23 cellular contexts compared by ENCODE assay signal in genomic region chr15:88986949-88987589, GRCh38.
A peak's percentile ranks its signal among the peaks of the same experiment; 100 is the strongest.
DNase-seq lines count a peak whose midpoint lies in the region; ATAC-seq, FAIRE-seq and TF ChIP-seq lines count a peak whose summit lies in the region.
"Had no signal": no experiment of that assay in that cellular context is flagged by ENCODE, and none has a peak within 500 bp of the region (broad histone marks: within the 10 kb centered on the region; RNA-seq: fewer than 3 reads in every experiment).

No MANE protein-coding gene starts in this region.

- H3K27ac ChIP-seq in A549 (peak overlapping the region; percentile 76 to 91), HEK293 (ENCODE audit: extremely low read depth, low read depth, low read length) (no peak overlapping the region), WERI-Rb-1 (no peak overlapping the region)
- H3K27ac ChIP-seq: BLaER1, stomach, transverse colon had no signal

- 0 out of 5 replicates have a peak, but pooled peaks of 1 of the 2 experiments have one; percentile 9 for TF ChIP-seq EP300 in A549 (IDR thresholded peaks at IDR 0.05)

- DNase-seq in A549 (ENCODE audit: low read depth in 1 of 2, low spot score in 1 of 2) (peak in 1 of 2 experiments; percentile 42), WERI-Rb-1 (no peak), iPS-NIHi7 (ENCODE audit: extremely low spot score) (peak; percentile 33), foreskin melanocyte (no peak)
- no peak for DNase-seq in stimulated activated naive CD4-positive, alpha-beta T cell treated with Interleukin-2 at 50 U/mL for 16 hours (lab: John Stamatoyannopoulos, UW)
- DNase-seq: activated CD4-positive, alpha-beta T cell treated with anti-CD3 and anti-CD28 coated beads for 48 hours; activated naive CD8-positive, alpha-beta T cell treated with anti-CD3 and anti-CD28 coated beads, Interleukin-2, amount 10 ng/mL, durations not matched to agents 7 days and 5 days; Calu3; HCEC 1CT; kidney; mammary epithelial cell; NCI-H1105; retina; stimulated activated CD4-positive, alpha-beta T cell treated with anti-CD3 and anti-CD28 coated beads, Interleukin-12 subunit alpha, Interleukin-12 subunit beta, amount 100 ng/mL, for 4 hours; stimulated activated CD4-positive, alpha-beta T cell treated with anti-CD3 and anti-CD28 coated beads, Interleukin-4, amount 100 ng/mL, for 4 hours; stomach; transverse colon had no signal

- H3K4me1 ChIP-seq in A549 (peaks cover 79% of the 10 kb centered on the region), HEK293 (ENCODE audit: control insufficient read depth, insufficient read depth, low read length) (peaks cover 5% of the 10 kb centered on the region; the same call in 1 of the 2 replicates)
- H3K4me1 ChIP-seq: transverse colon had no signal

- ATAC-seq in A549 (peak; percentile 50 to 57; a peak in 5 of 6 replicates), GM19395 (IDR thresholded peaks at IDR 0.05; ENCODE audit: unreplicated experiment) (no peak), HG03342 (IDR thresholded peaks at IDR 0.05; ENCODE audit: unreplicated experiment) (no peak)
- ATAC-seq: activated T-helper 17 cell treated with anti-CD3 and anti-CD28 coated beads, Interleukin-2, amount 50 U/mL, for 72 hours had no signal

- no peak for FAIRE-seq in A549 (lab: Jason Lieb, UNC)
- FAIRE-seq: kidney, RCC 7860 had no signal

- no peaks in the 10 kb centered on the region for H3K27me3 ChIP-seq in WERI-Rb-1 (ENCODE audit: insufficient read depth, low read depth, severe bottlenecking)
- H3K27me3 ChIP-seq: BLaER1, stomach had no signal

- H3K4me2 ChIP-seq in A549 = peak overlapping the region; percentile 86
- H3K4me2 ChIP-seq: BLaER1 had no signal

- CTCF ChIA-PET in A549 (lab: Yijun Ruan, JAX) (interaction anchor here (1.0 to 32.0 kb wide), 9 partner anchors 8 to 330 kb away, joined by 3 to 851 read pairs (median 5); partner anchors contain the start of genes HAPLN3 and MFGE8), HEK293 (lab: Yijun Ruan, JAX) (interaction anchor here (3.1 kb wide), 1 partner anchor 82 kb away, joined by 11 read pairs; no protein-coding TSS in a partner anchor)

- TF ChIP-seq RAD21 in A549 (conservative IDR thresholded peaks at IDR 0.05 in 1 of 2, IDR thresholded peaks at IDR 0.05 in 1 of 2) = peak in 1 of 2 experiments; percentile 16; a peak in 1 of 5 replicates

- TF ChIP-seq CTCF in A549 (IDR thresholded peaks at IDR 0.05) = no peak
- no peak for TF ChIP-seq CTCF in HEK293 (tag by site-specific recombination; IDR thresholded peaks at IDR 0.05)
- 0 out of 2 replicates have a peak, but pooled peaks have one; percentile 10 for TF ChIP-seq CTCF in WERI-Rb-1 (IDR thresholded peaks at IDR 0.05; ENCODE audit: low read depth, low read length)

- WGBS in A549 (ENCODE audit: missing lambda C conversion rate) = 11% methylated on average over 10 of the region's 11 CpGs

- POLR2A ChIA-PET in A549 (lab: Yijun Ruan, JAX) (interaction anchor here (0.7 to 1.0 kb wide), 2 partner anchors 68 to 75 kb away, joined by 3 to 4 read pairs; no protein-coding TSS in a partner anchor), HEK293 (lab: Yijun Ruan, JAX) (no interaction called here)

- H3K9me3 ChIP-seq in A549 = no peaks in the 10 kb centered on the region
- no peaks in the 10 kb centered on the region for H3K9me3 ChIP-seq in HEK293 (ENCODE audit: control insufficient read depth, insufficient read depth, low read depth, low read length)
- H3K9me3 ChIP-seq in WERI-Rb-1 (ENCODE audit: severe bottlenecking) = no peaks in the 10 kb centered on the region
- H3K9me3 ChIP-seq: BLaER1, stomach, transverse colon had no signal

- H3K4me3 ChIP-seq in A549 (no peak overlapping the region), HEK293 (ENCODE audit: low read depth, low read length) (no peak overlapping the region), WERI-Rb-1 (ENCODE audit: low read depth, low read length) (no peak overlapping the region)
- H3K4me3 ChIP-seq: BLaER1, stomach, transverse colon had no signal

- H3K36me3 ChIP-seq in HEK293 (ENCODE audit: control insufficient read depth in 2 of 2, insufficient read depth in 1 of 2, low read length in 2 of 2) (no peaks in the 10 kb centered on the region), WERI-Rb-1 (no peaks in the 10 kb centered on the region)
- H3K36me3 ChIP-seq: BLaER1, stomach, transverse colon had no signal

- TF ChIP-seq POLR2A in A549 (IDR thresholded peaks at IDR 0.05; ENCODE audit: low read length) = no peak

TF ChIP-seq in A549, 52 proteins besides CTCF, POLR2A, EP300 and RAD21:
- peak in 1 of 2 experiments; percentile 46; a peak in 3 of 5 replicates for TF ChIP-seq JUN (IDR thresholded peaks at IDR 0.05)
- no peak for TF ChIP-seq USF2 (IDR thresholded peaks at IDR 0.05)
- TF ChIP-seq, protein P1, sequence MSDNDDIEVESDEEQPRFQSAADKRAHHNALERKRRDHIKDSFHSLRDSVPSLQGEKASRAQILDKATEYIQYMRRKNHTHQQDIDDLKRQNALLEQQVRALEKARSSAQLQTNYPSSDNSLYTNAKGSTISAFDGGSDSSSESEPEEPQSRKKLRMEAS (IDR thresholded peaks at IDR 0.05) = peak; percentile 48
- TF ChIP-seq FOSL2 (IDR thresholded peaks at IDR 0.05) = no peak
- no peak for TF ChIP-seq FOSL2 (CRISPR knock-in tag; IDR thresholded peaks at IDR 0.05)
- TF ChIP-seq GATA3 (IDR thresholded peaks at IDR 0.05; ENCODE audit: borderline replicate concordance) = peak; percentile 59; the same call in 1 of the 2 replicates
- peak in 1 of 2 experiments; percentile 42; a peak in 1 of 4 replicates for TF ChIP-seq CEBPB (IDR thresholded peaks at IDR 0.05)

TF ChIP-seq in HEK293, 187 proteins besides CTCF, POLR2A, EP300 and RAD21 (continues in another document):
- TF ChIP-seq ZNF221 (tag by site-specific recombination; IDR thresholded peaks at IDR 0.05; ENCODE audit: borderline replicate concordance) = no peak
- TF ChIP-seq EGR2 (tag by site-specific recombination; IDR thresholded peaks at IDR 0.05; ENCODE audit: low read depth) = 0 out of 2 replicates have a peak, but pooled peaks have one; percentile 44
- no peak for TF ChIP-seq KLF1 (tag by site-specific recombination; IDR thresholded peaks at IDR 0.05)
- no peak for TF ChIP-seq SETDB1 (IDR thresholded peaks at IDR 0.05; ENCODE audit: insufficient read length, low read length)
- TF ChIP-seq ATF2 (tag by site-specific recombination; IDR thresholded peaks at IDR 0.05; ENCODE audit: low read depth) = no peak
- TF ChIP-seq HOXD13 (CRISPR knock-in tag; IDR thresholded peaks at IDR 0.05; ENCODE audit: borderline replicate concordance) = no peak
- no peak for TF ChIP-seq ZNF544 (tag by site-specific recombination; IDR thresholded peaks at IDR 0.05)
- no peak for TF ChIP-seq GLI2 (tag by site-specific recombination; IDR thresholded peaks at IDR 0.05; ENCODE audit: borderline replicate concordance, low read depth)
- TF ChIP-seq ZNF24 (tag by site-specific recombination; IDR thresholded peaks at IDR 0.05) = no peak
- TF ChIP-seq, protein P2, sequence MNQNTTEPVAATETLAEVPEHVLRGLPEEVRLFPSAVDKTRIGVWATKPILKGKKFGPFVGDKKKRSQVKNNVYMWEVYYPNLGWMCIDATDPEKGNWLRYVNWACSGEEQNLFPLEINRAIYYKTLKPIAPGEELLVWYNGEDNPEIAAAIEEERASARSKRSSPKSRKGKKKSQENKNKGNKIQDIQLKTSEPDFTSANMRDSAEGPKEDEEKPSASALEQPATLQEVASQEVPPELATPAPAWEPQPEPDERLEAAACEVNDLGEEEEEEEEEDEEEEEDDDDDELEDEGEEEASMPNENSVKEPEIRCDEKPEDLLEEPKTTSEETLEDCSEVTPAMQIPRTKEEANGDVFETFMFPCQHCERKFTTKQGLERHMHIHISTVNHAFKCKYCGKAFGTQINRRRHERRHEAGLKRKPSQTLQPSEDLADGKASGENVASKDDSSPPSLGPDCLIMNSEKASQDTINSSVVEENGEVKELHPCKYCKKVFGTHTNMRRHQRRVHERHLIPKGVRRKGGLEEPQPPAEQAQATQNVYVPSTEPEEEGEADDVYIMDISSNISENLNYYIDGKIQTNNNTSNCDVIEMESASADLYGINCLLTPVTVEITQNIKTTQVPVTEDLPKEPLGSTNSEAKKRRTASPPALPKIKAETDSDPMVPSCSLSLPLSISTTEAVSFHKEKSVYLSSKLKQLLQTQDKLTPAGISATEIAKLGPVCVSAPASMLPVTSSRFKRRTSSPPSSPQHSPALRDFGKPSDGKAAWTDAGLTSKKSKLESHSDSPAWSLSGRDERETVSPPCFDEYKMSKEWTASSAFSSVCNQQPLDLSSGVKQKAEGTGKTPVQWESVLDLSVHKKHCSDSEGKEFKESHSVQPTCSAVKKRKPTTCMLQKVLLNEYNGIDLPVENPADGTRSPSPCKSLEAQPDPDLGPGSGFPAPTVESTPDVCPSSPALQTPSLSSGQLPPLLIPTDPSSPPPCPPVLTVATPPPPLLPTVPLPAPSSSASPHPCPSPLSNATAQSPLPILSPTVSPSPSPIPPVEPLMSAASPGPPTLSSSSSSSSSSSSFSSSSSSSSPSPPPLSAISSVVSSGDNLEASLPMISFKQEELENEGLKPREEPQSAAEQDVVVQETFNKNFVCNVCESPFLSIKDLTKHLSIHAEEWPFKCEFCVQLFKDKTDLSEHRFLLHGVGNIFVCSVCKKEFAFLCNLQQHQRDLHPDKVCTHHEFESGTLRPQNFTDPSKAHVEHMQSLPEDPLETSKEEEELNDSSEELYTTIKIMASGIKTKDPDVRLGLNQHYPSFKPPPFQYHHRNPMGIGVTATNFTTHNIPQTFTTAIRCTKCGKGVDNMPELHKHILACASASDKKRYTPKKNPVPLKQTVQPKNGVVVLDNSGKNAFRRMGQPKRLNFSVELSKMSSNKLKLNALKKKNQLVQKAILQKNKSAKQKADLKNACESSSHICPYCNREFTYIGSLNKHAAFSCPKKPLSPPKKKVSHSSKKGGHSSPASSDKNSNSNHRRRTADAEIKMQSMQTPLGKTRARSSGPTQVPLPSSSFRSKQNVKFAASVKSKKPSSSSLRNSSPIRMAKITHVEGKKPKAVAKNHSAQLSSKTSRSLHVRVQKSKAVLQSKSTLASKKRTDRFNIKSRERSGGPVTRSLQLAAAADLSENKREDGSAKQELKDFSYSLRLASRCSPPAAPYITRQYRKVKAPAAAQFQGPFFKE (tag by site-specific recombination; IDR thresholded peaks at IDR 0.05; ENCODE audit: borderline replicate concordance) = no peak
- 0 out of 2 replicates have a peak, but pooled peaks have one; percentile 17 for TF ChIP-seq SP7 (tag by site-specific recombination; IDR thresholded peaks at IDR 0.05)
- no peak for TF ChIP-seq HOXA7 (CRISPR knock-in tag; IDR thresholded peaks at IDR 0.05; ENCODE audit: borderline replicate concordance)

Comparison
In these comparisons a context has a peak if more than half of its experiments do, and no peak if none do; other contexts are left out.
1. ATAC-seq: peak in A549 (2 of 2); none in GM19395 (single experiment) and HG03342 (single experiment).
2. H3K27ac ChIP-seq: peak in A549 (2 of 2); none in HEK293 (single experiment) and WERI-Rb-1 (single experiment).